Comparison of ENCODE assay signal across 18 cellular contexts in the genomic region with DNA sequence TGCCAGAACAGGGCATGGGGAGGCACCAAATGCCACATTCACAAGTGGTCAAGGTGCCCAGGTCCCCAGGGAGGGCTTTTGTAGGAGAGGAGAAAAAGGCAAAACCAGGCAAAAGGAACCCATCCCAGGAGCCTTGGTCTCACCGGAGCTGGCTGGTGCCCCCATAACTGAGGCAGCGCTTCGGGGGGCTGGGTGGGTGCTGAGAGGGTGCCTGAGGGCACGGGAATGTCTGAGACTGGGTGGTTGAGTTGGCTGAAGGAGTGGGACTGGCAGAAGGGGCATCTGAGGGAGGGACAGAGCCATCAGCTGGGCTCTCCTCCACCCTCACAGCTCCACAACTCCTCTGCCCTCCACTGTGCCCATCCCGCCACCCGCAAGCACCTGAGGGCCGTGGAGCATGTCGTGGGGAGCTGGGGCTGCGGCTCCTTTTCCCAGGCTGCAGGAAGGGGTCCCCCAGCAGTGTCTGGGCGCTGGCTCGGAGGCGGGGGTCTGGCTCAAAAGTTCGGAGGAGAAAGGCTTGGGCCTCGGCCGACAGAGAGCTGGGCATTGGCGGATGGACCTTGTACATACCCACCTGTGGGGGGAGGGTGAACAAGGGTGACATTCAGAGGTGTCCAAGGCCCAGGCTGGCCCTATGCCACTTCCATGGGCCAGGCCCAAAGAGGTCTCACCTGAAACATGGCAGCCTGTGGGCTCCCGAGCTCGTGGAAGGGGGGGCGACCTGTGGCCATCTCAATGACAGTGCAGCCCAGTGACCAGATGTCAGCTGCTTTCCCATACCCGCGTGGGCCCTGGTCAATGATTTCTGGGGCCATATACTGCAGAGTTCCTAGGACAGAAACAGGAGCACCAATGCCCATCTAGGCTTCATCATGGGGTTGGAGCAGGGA. TPM values are rescaled to one million over a fixed set of nuclear protein-coding genes. Genes with fewer than 3 reads are reported as not detected.
DNase-seq lines count a peak whose midpoint lies in the region; ATAC-seq and TF ChIP-seq lines count a peak whose summit lies in the region.
"Had no signal": no experiment of that assay in that cellular context is flagged by ENCODE, and none has a peak within 500 bp of the region (broad histone marks: within the 10 kb centered on the region; RNA-seq: fewer than 3 reads in every experiment).

No MANE protein-coding gene starts in this region.

- TF ChIP-seq CTCF in 22Rv1 (IDR thresholded peaks at IDR 0.05) (no peak), Panc1 (IDR thresholded peaks at IDR 0.05) (no peak), vagina (IDR thresholded peaks at IDR 0.05) (no peak)
- no peak for TF ChIP-seq CTCF in CD8-positive, alpha-beta T cell (IDR thresholded peaks at IDR 0.05)

- no peaks in the 10 kb centered on the region for H3K9me3 Mint-ChIP-seq in CD8-positive, alpha-beta T cell
- H3K9me3 Mint-ChIP-seq in immature natural killer cell, result no peaks in the 10 kb centered on the region
- H3K9me3 Mint-ChIP-seq: endodermal cell had no signal

- no peaks in the 10 kb centered on the region for H3K36me3 ChIP-seq in CD8-positive, alpha-beta T cell (ENCODE audit: insufficient read depth, low read length)
- no peaks in the 10 kb centered on the region; the same call in 1 of the 2 replicates for H3K36me3 ChIP-seq in Panc1 (ENCODE audit: control insufficient read depth, insufficient read depth, low read length)
- H3K36me3 ChIP-seq in vagina, result peaks cover 0 to 92% of the 10 kb centered on the region in 2 donors

- H3K4me1 ChIP-seq in CD8-positive, alpha-beta T cell (ENCODE audit: insufficient read depth, low read length), result peaks cover 46% of the 10 kb centered on the region
- H3K4me1 ChIP-seq in Panc1 (ENCODE audit: control insufficient read depth, insufficient read depth, low read length), result no peaks in the 10 kb centered on the region
- H3K4me1 ChIP-seq in vagina, result peaks cover 14% of the 10 kb centered on the region

- intact Hi-C loops in CD8-positive, alpha-beta T cell (cut with DNase I, micrococcal nuclease), result loop anchor here in 1 of 2 experiments (5.0 kb wide), 1 partner anchor 36 kb away; the partner anchor contains the start of gene TMEM222
- intact Hi-C loops in Panc1 (cut with micrococcal nuclease; ENCODE audit: unreplicated experiment), result no loop called here
- intact Hi-C loops in vagina (cut with DNase I), result no loop called here

- TF ChIP-seq POLR2A in vagina (IDR thresholded peaks at IDR 0.05), result no peak

- BruUV-seq in Panc1 (replicated peaks; lab: Mats Ljungman, UMichigan), result no TSS peak

- peaks cover 54% of the 10 kb centered on the region for H3K4me1 Mint-ChIP-seq in CD8-positive, alpha-beta T cell (ENCODE audit: low read depth)
- H3K4me1 Mint-ChIP-seq in immature natural killer cell, result peaks cover 37 to 50% of the 10 kb centered on the region in 2 donors

- H3K27ac ChIP-seq in 22Rv1 (peak overlapping the region; percentile 39; the same call in 1 of the 2 replicates), Panc1 (ENCODE audit: low read length) (no peak overlapping the region), vagina (no peak overlapping the region)
- no peak overlapping the region for H3K27ac ChIP-seq in CD8-positive, alpha-beta T cell (ENCODE audit: low read depth, low read length)
- H3K27ac ChIP-seq: thoracic aorta had no signal

- in situ Hi-C loops in Panc1 (cut with HindIII; ENCODE audit: low pct_unique_long_range_greater_than_20kb, low sequenced_read_pairs), result no loop called here

- no peaks in the 10 kb centered on the region for H3K9me3 ChIP-seq in CD8-positive, alpha-beta T cell (ENCODE audit: low read length)
- H3K9me3 ChIP-seq in Panc1 (ENCODE audit: control insufficient read depth, insufficient read depth, low read depth, low read length), result no peaks in the 10 kb centered on the region
- no peaks in the 10 kb centered on the region for H3K9me3 ChIP-seq in vagina
- H3K9me3 ChIP-seq: MG63, mucosa of descending colon, SK-N-SH, thoracic aorta had no signal

- H3K27me3 Mint-ChIP-seq in CD8-positive, alpha-beta T cell (ENCODE audit: low read depth), result no peaks in the 10 kb centered on the region
- H3K27me3 Mint-ChIP-seq in immature natural killer cell (ENCODE audit: low read depth in 3 of 3), result peaks cover 10 to 18% (median 13%) of the 10 kb centered on the region in 3 donors

- peaks cover 12% of the 10 kb centered on the region for H3K36me3 Mint-ChIP-seq in CD8-positive, alpha-beta T cell
- peaks cover 0 to 4% (median 0%) of the 10 kb centered on the region in 3 donors for H3K36me3 Mint-ChIP-seq in immature natural killer cell

- H3K4me3 Mint-ChIP-seq in CD8-positive, alpha-beta T cell, result peak overlapping the region; percentile 86
- peak overlapping the region; percentile 77 to 84 (median 80) for H3K4me3 Mint-ChIP-seq in immature natural killer cell

- no peak for DNase-seq in CD8-positive, alpha-beta T cell
- DNase-seq in Panc1 (ENCODE audit: low read depth, low spot score) (no peak), immature natural killer cell (no peak), vagina (ENCODE audit: extremely low spot score in 2 of 2) (no peak), DMS79 (lab: John Stamatoyannopoulos, UW) (no peak), RKO (ENCODE audit: low spot score) (no peak)
- DNase-seq: NCI-H774 had no signal

- peak overlapping the region; percentile 78 for H3K4me3 ChIP-seq in CD8-positive, alpha-beta T cell (ENCODE audit: low read depth, low read length)
- H3K4me3 ChIP-seq in Panc1 (ENCODE audit: low read depth in 2 of 2, low read length in 2 of 2) (no peak overlapping the region), vagina (no peak overlapping the region)
- H3K4me3 ChIP-seq: MG63, mucosa of descending colon, thoracic aorta had no signal

- CTCF ChIA-PET in CD8-positive, alpha-beta T cell (lab: Charles Lee), result interaction anchor here (0.6 to 8.9 kb wide), 25 partner anchors 8 to 1186 kb away, joined by 3 to 140 read pairs (median 5); partner anchors contain the start of genes CD164L2, FCN3, GPR3 and KDF1
- CTCF ChIA-PET in Panc1 (lab: Charles Lee), result interaction anchor here (0.5 to 2.2 kb wide), 6 partner anchors 8 to 194 kb away, joined by 3 to 11 read pairs (median 5); partner anchors contain the start of gene MAP3K6

- ATAC-seq in CD8-positive, alpha-beta T cell, result no peak
- ATAC-seq in Panc1 (peak; percentile 6; the same call in 1 of the 2 replicates), HG03432 (IDR thresholded peaks at IDR 0.05; ENCODE audit: unreplicated experiment) (no peak)

- POLR2A ChIA-PET in CD8-positive, alpha-beta T cell (lab: Charles Lee), result interaction anchor here (1.0 to 4.9 kb wide), 14 partner anchors 8 to 59 kb away, joined by 3 to 27 read pairs (median 6); partner anchors contain the start of genes CD164L2, MAP3K6 and SYTL1
- POLR2A ChIA-PET in Panc1 (lab: Charles Lee), result no interaction called here

- no peak overlapping the region for H3K27ac Mint-ChIP-seq in CD8-positive, alpha-beta T cell
- peak overlapping the region in 2 of 6 donors; percentile 37 to 62 for H3K27ac Mint-ChIP-seq in immature natural killer cell
- H3K27ac Mint-ChIP-seq: endodermal cell had no signal

- no peaks in the 10 kb centered on the region for H3K27me3 ChIP-seq in CD8-positive, alpha-beta T cell (ENCODE audit: insufficient read depth, low read length)
- H3K27me3 ChIP-seq in Panc1 (ENCODE audit: control insufficient read depth, insufficient read depth, low read length), result no peaks in the 10 kb centered on the region
- H3K27me3 ChIP-seq in vagina, result no peaks in the 10 kb centered on the region
- H3K27me3 ChIP-seq: MG63 had no signal

RNA-seq across cellular contexts. Expression of gene MAP3K6, which starts 8.5 kb away (rescaled TPM):
- total RNA-seq in CD8-positive, alpha-beta T cell, result 10 to 100 TPM; 17.5 to 19.9 TPM
- 56.9 TPM for total RNA-seq in Panc1 (2021; ENCODE audit: unreplicated experiment)
- 57.8 TPM for polyA plus RNA-seq in Panc1 (2012; ENCODE audit: insufficient read length)
- 1 to 10 TPM; 2.0 to 5.1 (median 3.6) TPM for polyA plus RNA-seq in immature natural killer cell
- total RNA-seq in vagina, result 149 TPM

RNA-seq across cellular contexts. Expression of gene FCN3, which starts 16.3 kb away (rescaled TPM):
- total RNA-seq in CD8-positive, alpha-beta T cell, result not detected
- total RNA-seq in Panc1 (2021; ENCODE audit: unreplicated experiment) (not detected), vagina (1.7 TPM)
- polyA plus RNA-seq in Panc1 (2012; ENCODE audit: insufficient read length), result 0.23 TPM
- polyA plus RNA-seq in immature natural killer cell, result not detected
- total RNA-seq: fibroblast of lung, H4 had no signal
- polyA plus RNA-seq: fibroblast of lung, SK-N-SH had no signal

RNA-seq across cellular contexts. Expression of gene SYTL1, which starts 16.5 kb away (rescaled TPM):
- total RNA-seq in CD8-positive, alpha-beta T cell, result 100 to 1,000 TPM; 103 to 113 TPM
- 2.4 TPM for total RNA-seq in Panc1 (2021; ENCODE audit: unreplicated experiment)
- polyA plus RNA-seq in Panc1 (2012; ENCODE audit: insufficient read length), result 3.8 TPM
- polyA plus RNA-seq in immature natural killer cell, result 100 to 1,000 TPM; 157 to 211 (median 158) TPM
- total RNA-seq in vagina, result 56.2 TPM

RNA-seq across cellular contexts. Expression of gene CD164L2, which starts 24.9 kb away (rescaled TPM):
- total RNA-seq in CD8-positive, alpha-beta T cell, result not detected
- total RNA-seq in Panc1 (2021; ENCODE audit: unreplicated experiment) (0.13 TPM), vagina (7.6 TPM)
- not detected for polyA plus RNA-seq in Panc1 (2012; ENCODE audit: insufficient read length)
- polyA plus RNA-seq in immature natural killer cell, result not detected
- total RNA-seq: fibroblast of lung, H4, left ventricle myocardium superior, omental fat pad, thoracic aorta had no signal
- polyA plus RNA-seq: fibroblast of lung had no signal

RNA-seq across cellular contexts. Expression of gene GPR3, which starts 34.1 kb away (rescaled TPM):
- 1 to 10 TPM in 1 of 2 experiments, not detected in 1; 1.1 TPM for total RNA-seq in CD8-positive, alpha-beta T cell
- total RNA-seq in Panc1 (2021; ENCODE audit: unreplicated experiment) (0.95 TPM), vagina (0.74 TPM)
- 1.1 TPM for polyA plus RNA-seq in Panc1 (2012; ENCODE audit: insufficient read length)
- not detected for polyA plus RNA-seq in immature natural killer cell
- total RNA-seq: thoracic aorta had no signal

Comparison
In these comparisons a context has a peak if more than half of its experiments do, and no peak if none do; other contexts are left out.
1. RNA of gene SYTL1, which starts 16.5 kb away (total RNA-seq): 103 to 113 TPM in CD8-positive, alpha-beta T cell and 56.2 TPM in vagina (single experiment); 2.4 TPM in Panc1 (single experiment); every median in the first group is over 10 times any median in the second.